In genomic region chr14:44396226-44396625, GRCh38 we compare ENCODE assay signal across 15 cellular contexts.
"Had no signal": no experiment of that assay in that cellular context is flagged by ENCODE, and none has a peak within 500 bp of the region (broad histone marks: within the 10 kb centered on the region; RNA-seq: fewer than 3 reads in every experiment).

No MANE protein-coding gene starts in this region.

- H3K27me3 ChIP-seq: brain microvascular endothelial cell, esophagus squamous epithelium, hepatocyte, thyroid gland had no signal

- H3K4me1 Mint-ChIP-seq: activated T-helper 17 cell treated with anti-CD3 and anti-CD28 coated beads, Interleukin-2, amount 50 U/mL, for 72 hours; natural killer cell; stimulated activated naive B cell treated with anti-CD40 and anti-IgM and Interleukin-4, amounts not matched to agents 10 μg/mL and 1 μg/mL and 100 μg/mL, for 72 hours had no signal

- H3K79me2 ChIP-seq: hepatocyte had no signal

- H3K36me3 Mint-ChIP-seq: stimulated activated naive B cell treated with anti-CD40 and anti-IgM and Interleukin-4, amounts not matched to agents 10 μg/mL and 1 μg/mL and 100 μg/mL, for 72 hours had no signal

- H3K4me3 ChIP-seq: esophagus squamous epithelium, hepatocyte, left ventricle myocardium inferior, thyroid gland had no signal

- H3K9me3 ChIP-seq: esophagus squamous epithelium, left ventricle myocardium inferior, thyroid gland had no signal

- H3K4me3 Mint-ChIP-seq: activated T-helper 17 cell treated with anti-CD3 and anti-CD28 coated beads, Interleukin-2, amount 50 U/mL, for 72 hours; natural killer cell; stimulated activated naive B cell treated with anti-CD40 and anti-IgM and Interleukin-4, amounts not matched to agents 10 μg/mL and 1 μg/mL and 100 μg/mL, for 72 hours had no signal

- H3K36me3 ChIP-seq: brain microvascular endothelial cell, esophagus squamous epithelium, left ventricle myocardium inferior, thyroid gland had no signal

- H3K27ac ChIP-seq: brain microvascular endothelial cell, esophagus squamous epithelium, hepatocyte, left ventricle myocardium inferior, thyroid gland had no signal

- H3K4me2 ChIP-seq: hepatocyte had no signal

- H3K27ac Mint-ChIP-seq: activated T-helper 17 cell treated with anti-CD3 and anti-CD28 coated beads, Interleukin-2, amount 50 U/mL, for 72 hours; natural killer cell; stimulated activated naive B cell treated with anti-CD40 and anti-IgM and Interleukin-4, amounts not matched to agents 10 μg/mL and 1 μg/mL and 100 μg/mL, for 72 hours had no signal

- DNase-seq: activated naive CD4-positive, alpha-beta T cell treated with Interleukin-2 at 50 U/mL for 16 hours; anterior cingulate cortex; brain microvascular endothelial cell; cortex of kidney; effector CD4-positive, alpha-beta T cell; esophagus squamous epithelium; left ventricle myocardium inferior; mesenchymal stem cell; natural killer cell; stimulated activated CD4-positive, alpha-beta T cell treated with anti-CD3 and anti-CD28 coated beads, Interleukin-15, amount 100 ng/mL, for 24 hours; stimulated activated CD4-positive, alpha-beta T cell treated with anti-CD3 and anti-CD28 coated beads, Interleukin-4, amount 100 ng/mL, for 1 hour; stimulated activated naive B cell treated with anti-CD40 and anti-IgM and Interleukin-4, amounts not matched to agents 10 μg/mL and 1 μg/mL and 100 μg/mL, for 72 hours; thyroid gland had no signal

- H3K27me3 Mint-ChIP-seq: activated T-helper 17 cell treated with anti-CD3 and anti-CD28 coated beads, Interleukin-2, amount 50 U/mL, for 72 hours; stimulated activated naive B cell treated with anti-CD40 and anti-IgM and Interleukin-4, amounts not matched to agents 10 μg/mL and 1 μg/mL and 100 μg/mL, for 72 hours had no signal

- H3K4me1 ChIP-seq: esophagus squamous epithelium, left ventricle myocardium inferior, thyroid gland had no signal

- H2AFZ ChIP-seq: hepatocyte had no signal

- ATAC-seq: activated T-helper 17 cell treated with anti-CD3 and anti-CD28 coated beads, Interleukin-2, amount 50 U/mL, for 72 hours; natural killer cell; stimulated activated naive B cell treated with anti-CD40 and anti-IgM and Interleukin-4, amounts not matched to agents 10 μg/mL and 1 μg/mL and 100 μg/mL, for 72 hours had no signal
